Comparison of ENCODE assay signal across 8 cellular contexts in genomic region chr17:41965694-41966375, GRCh38. TPM values are rescaled to one million over a fixed set of nuclear protein-coding genes. Genes with fewer than 3 reads are reported as not detected.
DNase-seq lines count a peak whose midpoint lies in the region; ATAC-seq, FAIRE-seq and TF ChIP-seq lines count a peak whose summit lies in the region.

No MANE protein-coding gene starts in this region.

- no peak overlapping the region for H2BK12ac ChIP-seq in H1 (ENCODE audit: low read depth, low read length)

- H3K4ac ChIP-seq in H1 (replicated peaks; ENCODE audit: insufficient read length, low read depth, low read length), result no peak overlapping the region

- H3K9me3 ChIP-seq in H1 (ENCODE audit: insufficient read depth in 2 of 2, low read depth in 1 of 2, low read length in 1 of 2), result no peaks in the 10 kb centered on the region

- 12% methylated on average over 17 of the region's 17 CpGs; no CpG with 5 or more reads in 1 of the 2 experiments for WGBS in H1 (ENCODE audit: extremely low coverage in 1 of 2, insufficient coverage in 1 of 2, insufficient read length in 1 of 2, insufficient replicate concordance in 2 of 2, low coverage in 1 of 2, low lambda C conversion rate in 2 of 2, missing lambda C conversion rate in 1 of 2), 2 experiments

- H3K79me1 ChIP-seq in H1 (ENCODE audit: low read depth, low read length), result peaks cover 3% of the 10 kb centered on the region; the same call in 1 of the 2 replicates

- H3K4me2 ChIP-seq in H1 (ENCODE audit: insufficient read depth in 1 of 2, low read depth in 2 of 2, low read length in 2 of 2), result peak overlapping the region; percentile 86 to 95

- H4K8ac ChIP-seq in H1 (ENCODE audit: extremely low read depth, insufficient read depth, low read length), result peak overlapping the region; percentile 39; the same call in 1 of the 2 replicates

- peak; percentile 42 for DNase-seq in CD1c-positive myeloid dendritic cell (ENCODE audit: extremely low spot score)
- peak; percentile 98 for DNase-seq in NCI-H345 treated with DMSO at 0.1 percent for 48 hours (lab: John Stamatoyannopoulos, UW; ENCODE audit: unreplicated experiment)
- DNase-seq in activated CD8-positive, alpha-beta memory T cell treated with anti-CD3 and anti-CD28 coated beads for 1 hour (ENCODE audit: extremely low read depth in 1 of 2, low read depth in 1 of 2), result peak; percentile 33 to 34
- DNase-seq in H1 (ENCODE audit: low read depth in 1 of 2, low spot score in 2 of 2), result peak in 1 of 2 experiments; percentile 82
- DNase-seq in mucosa of gallbladder (ENCODE audit: low spot score), result peak; percentile 84
- DNase-seq in stimulated activated CD8-positive, alpha-beta memory T cell treated with anti-CD3 and anti-CD28 coated beads, Interleukin-7, amount 100 ng/mL, for 48 hours (ENCODE audit: extremely low read depth in 1 of 2, low read depth in 1 of 2), result peak; percentile 41 to 62

- H3K36me3 ChIP-seq in H1 (ENCODE audit: control insufficient read depth in 2 of 4, insufficient read depth in 4 of 4, low read length in 3 of 4), result peaks cover 0 to 3% (median under 1%) of the 10 kb centered on the region in 4 experiments; a peak in 1 of 8 replicates

- H2BK20ac ChIP-seq in H1 (ENCODE audit: low read length), result no peak overlapping the region

- H3K27ac ChIP-seq in H1 (ENCODE audit: low read depth, low read length), result peak overlapping the region; percentile 61

- peak overlapping the region; percentile 50 for H4K5ac ChIP-seq in H1 (ENCODE audit: insufficient read length, low read depth, low read length)

- CTCF ChIA-PET in H1 (lab: Charles Lee; ENCODE audit: partially characterized antibody), result interaction anchor here (0.8 to 11.6 kb wide), 17 partner anchors 9 to 164 kb away, joined by 3 to 205 read pairs (median 3); partner anchors contain the start of genes ACLY and NKIRAS2

- no peaks in the 10 kb centered on the region for H3K79me2 ChIP-seq in H1 (ENCODE audit: control insufficient read depth in 1 of 2, insufficient read depth in 2 of 2, low read length in 2 of 2)

- H2BK15ac ChIP-seq in H1 (ENCODE audit: low read length), result no peak overlapping the region

- H4K20me1 ChIP-seq in H1 (replicated peaks in 1 of 2; ENCODE audit: control insufficient read depth in 1 of 2, insufficient read depth in 2 of 2, low read length in 2 of 2), result peaks cover 0 to 7% of the 10 kb centered on the region in 2 experiments

- H2BK5ac ChIP-seq in H1 (ENCODE audit: low read depth, low read length), result no peak overlapping the region

- peaks cover 0 to 10% (median 5%) of the 10 kb centered on the region in 4 experiments; a peak in 6 of 7 replicates for H3K4me1 ChIP-seq in H1 (replicated peaks in 1 of 4; ENCODE audit: control insufficient read depth in 3 of 4, insufficient read depth in 4 of 4, low read length in 3 of 4)

- peak; percentile 49 to 65; a peak in 2 of 3 replicates for TF ChIP-seq POLR2A in H1 (IDR thresholded peaks at IDR 0.05; ENCODE audit: control extremely low read depth in 1 of 2, low read depth in 2 of 2, low read length in 2 of 2)

- no peak overlapping the region for H3K56ac ChIP-seq in H1 (replicated peaks; ENCODE audit: insufficient read length, low read depth, low read length)

- H3K27me3 ChIP-seq in H1 (replicated peaks in 1 of 4; ENCODE audit: control insufficient read depth in 3 of 4, extremely low read depth in 1 of 4, insufficient read depth in 3 of 4, low read length in 3 of 4), result no peaks in the 10 kb centered on the region

- H3K23me2 ChIP-seq in H1 (ENCODE audit: low read depth, low read length), result peaks cover 8% of the 10 kb centered on the region; the same call in 1 of the 2 replicates

- peak; percentile 46 for ATAC-seq in HG02571 (IDR thresholded peaks at IDR 0.05; ENCODE audit: unreplicated experiment)
- no peak for ATAC-seq in HG03469 (IDR thresholded peaks at IDR 0.05; ENCODE audit: unreplicated experiment)

- H3K18ac ChIP-seq in H1 (ENCODE audit: extremely low read depth, low read length), result no peak overlapping the region

- H3K23ac ChIP-seq in H1 (ENCODE audit: insufficient read length), result no peak overlapping the region

- peak overlapping the region; percentile 71 to 96 (median 78) for H3K4me3 ChIP-seq in H1 (ENCODE audit: extremely low read depth in 1 of 4, insufficient read depth in 2 of 4, low read depth in 3 of 4, low read length in 4 of 4)

- H4K91ac ChIP-seq in H1 (replicated peaks; ENCODE audit: insufficient read length, low read length), result peak overlapping the region; percentile 45

- H2BK120ac ChIP-seq in H1 (replicated peaks; ENCODE audit: low read depth, low read length), result peak overlapping the region; percentile 69

- H3K14ac ChIP-seq in H1 (ENCODE audit: insufficient read length), result no peak overlapping the region

- H3K9ac ChIP-seq in H1 (replicated peaks in 1 of 4; ENCODE audit: extremely low read depth in 1 of 4, low read depth in 3 of 4, low read length in 3 of 4), result peak overlapping the region in 3 of 4 experiments; percentile 9 to 53 (median 19); a peak in 4 of 7 replicates

- H2AFZ ChIP-seq in H1 (ENCODE audit: low read length), result no peak overlapping the region

- peak; percentile 86 for FAIRE-seq in H1 (lab: Jason Lieb, UNC)

- TF ChIP-seq CTCF in H1 (IDR thresholded peaks at IDR 0.05; ENCODE audit: control extremely low read depth in 1 of 3, insufficient read depth in 1 of 3, low read depth in 1 of 3, low read length in 3 of 3), result peak in 1 of 3 experiments; percentile 1; a peak in 1 of 4 replicates

- no peak for TF ChIP-seq EP300 in H1 (IDR thresholded peaks at IDR 0.05; ENCODE audit: borderline replicate concordance in 1 of 2, low read depth in 2 of 2, low read length in 2 of 2)

- POLR2A ChIA-PET in H1 (lab: Charles Lee; ENCODE audit: partially characterized antibody), result interaction anchor here (0.6 to 6.3 kb wide), 23 partner anchors 10 to 708 kb away, joined by 3 to 67 read pairs (median 4); partner anchors contain the start of genes ACLY, DNAJC7, EIF1 and JUP

- no peak; a peak in 1 of 4 replicates for TF ChIP-seq RAD21 in H1 (IDR thresholded peaks at IDR 0.05 in 1 of 2, conservative IDR thresholded peaks at IDR 0.05 in 1 of 2; ENCODE audit: low read depth in 2 of 2, low read length in 2 of 2)

- 0 out of 2 replicates have a peak overlapping the region, but pooled peaks have one; percentile 1 for H2AK5ac ChIP-seq in H1 (ENCODE audit: low read depth, low read length)

TF ChIP-seq in H1, 55 proteins besides CTCF, POLR2A, EP300 and RAD21 (continues in another document):
- no peak for TF ChIP-seq SUZ12 (IDR thresholded peaks at IDR 0.05; ENCODE audit: low read length)

RNA-seq across cellular contexts. Expression of gene CNP, which starts 0.8 kb away (rescaled TPM):
- 60.6 and 64.2 TPM in 2 replicates for total RNA-seq in H1 (2021; fragmentation: NEBNext Ultra II Directional; extraction: Animal tissue kit (Norgen Biotek cat#: 25700))
- 21.9 and 43.3 TPM in 2 replicates for polyA plus RNA-seq in H1 (2011; rRNA removed)
- polyA plus RNA-seq in H1 (2011; cell fraction: cytosol; rRNA removed), result 31.8 TPM
- 43.7 TPM for polyA plus RNA-seq in H1 (2011; cell fraction: nucleus; rRNA removed)
- 33.1 to 53.1 TPM (median 45.5 TPM) in 4 replicates for polyA plus RNA-seq in H1 (2012, experiment 1 of 2)
- polyA plus RNA-seq in H1 (2012, experiment 2 of 2), result 41.2 TPM
- polyA plus RNA-seq in H1 (2013, experiment 1 of 2), result 29.7 TPM
- polyA plus RNA-seq in H1 (2013, experiment 2 of 2), result 28.7 TPM
- 77.8 and 84.7 TPM in 2 replicates for polyA minus RNA-seq in H1 (2011; rRNA and poly(A)+ RNA removed)
- 41.2 TPM for polyA minus RNA-seq in H1 (2011; cell fraction: cytosol; rRNA and poly(A)+ RNA removed)
- 33.4 TPM for polyA minus RNA-seq in H1 (2011; cell fraction: nucleus; rRNA and poly(A)+ RNA removed)
- 65.9 TPM for total RNA-seq in mucosa of gallbladder

RNA-seq across cellular contexts. Expression of gene ODAD4, which starts 35.4 kb away (rescaled TPM):
- total RNA-seq in H1 (2021; fragmentation: NEBNext Ultra II Directional; extraction: Animal tissue kit (Norgen Biotek cat#: 25700)), result 1.3 TPM in 2 replicates
- polyA plus RNA-seq in H1 (2011; rRNA removed), result 0.41 and 0.48 TPM in 2 replicates
- 1.2 TPM for polyA plus RNA-seq in H1 (2011; cell fraction: cytosol; rRNA removed)
- 1.1 TPM for polyA plus RNA-seq in H1 (2011; cell fraction: nucleus; rRNA removed)
- polyA plus RNA-seq in H1 (2012, experiment 1 of 2), result 1.3 to 1.6 TPM (median 1.5 TPM) in 4 replicates
- polyA plus RNA-seq in H1 (2012, experiment 2 of 2), result 0.42 TPM
- polyA plus RNA-seq in H1 (2013, experiment 1 of 2), result 1.1 TPM
- polyA plus RNA-seq in H1 (2013, experiment 2 of 2), result 0.87 TPM
- 1.5 and 2.0 TPM in 2 replicates for polyA minus RNA-seq in H1 (2011; rRNA and poly(A)+ RNA removed)
- 0.95 TPM for polyA minus RNA-seq in H1 (2011; cell fraction: cytosol; rRNA and poly(A)+ RNA removed)
- polyA minus RNA-seq in H1 (2011; cell fraction: nucleus; rRNA and poly(A)+ RNA removed), result 2.6 TPM
- total RNA-seq in mucosa of gallbladder, result 1.6 TPM

RNA-seq across cellular contexts. Expression of gene ACLY, which starts 47.1 kb away (rescaled TPM):
- total RNA-seq in H1 (2021; fragmentation: NEBNext Ultra II Directional; extraction: Animal tissue kit (Norgen Biotek cat#: 25700)), result 388 and 393 TPM in 2 replicates
- polyA plus RNA-seq in H1 (2011; rRNA removed), result 167 and 238 TPM in 2 replicates
- 218 TPM for polyA plus RNA-seq in H1 (2011; cell fraction: cytosol; rRNA removed)
- 329 TPM for polyA plus RNA-seq in H1 (2011; cell fraction: nucleus; rRNA removed)
- polyA plus RNA-seq in H1 (2012, experiment 1 of 2), result 230 to 256 TPM (median 237 TPM) in 4 replicates
- polyA plus RNA-seq in H1 (2012, experiment 2 of 2), result 78.0 TPM
- polyA plus RNA-seq in H1 (2013, experiment 1 of 2), result 179 TPM
- 170 TPM for polyA plus RNA-seq in H1 (2013, experiment 2 of 2)
- polyA minus RNA-seq in H1 (2011; rRNA and poly(A)+ RNA removed), result 586 and 598 TPM in 2 replicates
- 393 TPM for polyA minus RNA-seq in H1 (2011; cell fraction: cytosol; rRNA and poly(A)+ RNA removed)
- 179 TPM for polyA minus RNA-seq in H1 (2011; cell fraction: nucleus; rRNA and poly(A)+ RNA removed)
- total RNA-seq in mucosa of gallbladder, result 127 TPM

RNA-seq across cellular contexts. Expression of gene DNAJC7, which starts 51.4 kb away (rescaled TPM):
- 129 and 148 TPM in 2 replicates for total RNA-seq in H1 (2021; fragmentation: NEBNext Ultra II Directional; extraction: Animal tissue kit (Norgen Biotek cat#: 25700))
- 21.6 and 31.0 TPM in 2 replicates for polyA plus RNA-seq in H1 (2011; rRNA removed)
- 45.3 TPM for polyA plus RNA-seq in H1 (2011; cell fraction: cytosol; rRNA removed)
- polyA plus RNA-seq in H1 (2011; cell fraction: nucleus; rRNA removed), result 36.9 TPM
- polyA plus RNA-seq in H1 (2012, experiment 1 of 2), result 142 to 161 TPM (median 147 TPM) in 4 replicates
- polyA plus RNA-seq in H1 (2012, experiment 2 of 2), result 32.5 TPM
- polyA plus RNA-seq in H1 (2013, experiment 1 of 2), result 109 TPM
- 105 TPM for polyA plus RNA-seq in H1 (2013, experiment 2 of 2)
- 77.7 and 86.8 TPM in 2 replicates for polyA minus RNA-seq in H1 (2011; rRNA and poly(A)+ RNA removed)
- 44.3 TPM for polyA minus RNA-seq in H1 (2011; cell fraction: cytosol; rRNA and poly(A)+ RNA removed)
- polyA minus RNA-seq in H1 (2011; cell fraction: nucleus; rRNA and poly(A)+ RNA removed), result 95.7 TPM
- total RNA-seq in mucosa of gallbladder, result 69.8 TPM

RNA-seq across cellular contexts. Expression of gene NKIRAS2, which starts 54.1 kb away (rescaled TPM):
- 31.1 and 34.5 TPM in 2 replicates for total RNA-seq in H1 (2021; fragmentation: NEBNext Ultra II Directional; extraction: Animal tissue kit (Norgen Biotek cat#: 25700))
- 51.1 and 59.7 TPM in 2 replicates for polyA plus RNA-seq in H1 (2011; rRNA removed)
- 48.5 TPM for polyA plus RNA-seq in H1 (2011; cell fraction: cytosol; rRNA removed)
- polyA plus RNA-seq in H1 (2011; cell fraction: nucleus; rRNA removed), result 37.1 TPM
- polyA plus RNA-seq in H1 (2012, experiment 1 of 2), result 32.8 to 37.6 TPM (median 36.5 TPM) in 4 replicates
- polyA plus RNA-seq in H1 (2012, experiment 2 of 2), result 31.9 TPM
- 32.6 TPM for polyA plus RNA-seq in H1 (2013, experiment 1 of 2)
- 33.2 TPM for polyA plus RNA-seq in H1 (2013, experiment 2 of 2)
- 32.4 and 37.8 TPM in 2 replicates for polyA minus RNA-seq in H1 (2011; rRNA and poly(A)+ RNA removed)
- polyA minus RNA-seq in H1 (2011; cell fraction: cytosol; rRNA and poly(A)+ RNA removed), result 20.8 TPM
- 21.5 TPM for polyA minus RNA-seq in H1 (2011; cell fraction: nucleus; rRNA and poly(A)+ RNA removed)
- total RNA-seq in mucosa of gallbladder, result 31.1 TPM
